1 cellular context compared by ENCODE assay signal in genomic region chr5:40879163-40879942, GRCh38.
TF ChIP-seq lines count a peak whose summit lies in the region.

No MANE protein-coding gene starts in this region.

TF ChIP-seq in GM12878, 131 proteins besides CTCF, POLR2A, EP300 and RAD21:
- TF ChIP-seq IRF3 (IDR thresholded peaks at IDR 0.05) (no peak), MEF2B (IDR thresholded peaks at IDR 0.05; ENCODE audit: partially characterized antibody, poor library complexity, severe bottlenecking) (no peak), TBL1XR1 (IDR thresholded peaks at IDR 0.05; ENCODE audit: low read depth, low read length) (no peak), SMAD1 (IDR thresholded peaks at IDR 0.05; ENCODE audit: low read depth, partially characterized antibody) (no peak), RCOR1 (conservative IDR thresholded peaks at IDR 0.05; ENCODE audit: low read depth, low read length) (no peak), SMC3 (IDR thresholded peaks at IDR 0.05; ENCODE audit: borderline replicate concordance, low read length) (peak; percentile 43; the same call in 1 of the 2 replicates), E4F1 (IDR thresholded peaks at IDR 0.05; ENCODE audit: borderline replicate concordance, partially characterized antibody) (no peak), STAT1 (conservative IDR thresholded peaks at IDR 0.05) (no peak)
